31 cellular contexts compared by ENCODE assay signal in genomic region chr3:185268194-185268809, GRCh38.
"Had no signal": no experiment of that assay in that cellular context is flagged by ENCODE, and none has a peak within 500 bp of the region (broad histone marks: within the 10 kb centered on the region; RNA-seq: fewer than 3 reads in every experiment).

No MANE protein-coding gene starts in this region.

- ATAC-seq: activated CD8-positive, alpha-beta T cell treated with anti-CD3 and anti-CD28 coated beads for 36 hours; activated T-cell treated with anti-CD3 and anti-CD28 coated beads, Interleukin-2, amount 50 U/mL, for 72 hours; activated T-helper 17 cell treated with anti-CD3 and anti-CD28 coated beads, Interleukin-2, amount 50 U/mL, for 72 hours had no signal

- H3K9me3 ChIP-seq: MG63 had no signal

- FAIRE-seq: TTC549 had no signal

- H3K27ac ChIP-seq: ascending aorta, cardiac muscle cell had no signal

- H3K36me3 ChIP-seq: ascending aorta, cardiac muscle cell, MG63 had no signal

- DNase-seq: activated CD4-positive, alpha-beta T cell treated with anti-CD3 and anti-CD28 coated beads, Interleukin-2, amount 10 ng/mL, durations not matched to agents 24 days and 14 days; activated CD4-positive, alpha-beta T cell treated with anti-CD3 and anti-CD28 coated beads, Interleukin-2, amount 50 U/mL, for 4 hours; activated CD8-positive, alpha-beta T cell treated with anti-CD3 and anti-CD28 coated beads for 36 hours; activated gamma-delta T cell; activated naive CD4-positive, alpha-beta T cell treated with Interleukin-2 at 50 U/mL for 16 hours; activated naive CD8-positive, alpha-beta T cell treated with anti-CD3 and anti-CD28 coated beads, Interleukin-2, amount 10 ng/mL, durations not matched to agents 7 days and 5 days; activated T-cell treated with anti-CD3 and anti-CD28 coated beads, Interleukin-2, amount 50 U/mL, for 1 hour; activated T-cell treated with anti-CD3 and anti-CD28 coated beads, Interleukin-2, amount 50 U/mL, for 72 hours; amygdala; Karpas-422; KBM-7; MG63; MV-4-11; NCI-H1092 treated with DMSO at 0.1 percent for 48 hours; NCI-H1417; NCI-H146; NCI-H187; NCI-H2029 treated with DMSO at 0.1 percent for 48 hours; NCI-H2107; NCI-H2171; NCI-H510A; NCI-H526; NCI-H748 treated with DMSO at 0.1 percent for 48 hours; NK-92 treated with Interleukin-12 subunit alpha and Interleukin-12 subunit beta, amount 100 ng/mL, for 24 hours; Right ventricle myocardium superior; SW 1271; T1000 had no signal

- H3K4me3 ChIP-seq: ascending aorta, cardiac muscle cell, MG63 had no signal

- H3K27me3 ChIP-seq: ascending aorta had no signal

- H3K4me1 ChIP-seq: ascending aorta had no signal
